ENCODE assay signal across 1 cellular context in genomic region chr1:37473431-37474050, GRCh38.
A peak's percentile ranks its signal among the peaks of the same experiment; 100 is the strongest.
TF ChIP-seq lines count a peak whose summit lies in the region.

No MANE protein-coding gene starts in this region.

TF ChIP-seq in HepG2, 621 proteins besides CTCF, POLR2A, EP300 and RAD21 (continued from another document):
- TF ChIP-seq THAP9 (CRISPR knock-in tag; IDR thresholded peaks at IDR 0.05; ENCODE audit: borderline replicate concordance) = peak; percentile 40; the same call in 1 of the 2 replicates
- 0 out of 2 replicates have a peak, but pooled peaks have one; percentile 4 for TF ChIP-seq POGK (CRISPR knock-in tag; conservative IDR thresholded peaks at IDR 0.05)
